In the genomic region with DNA sequence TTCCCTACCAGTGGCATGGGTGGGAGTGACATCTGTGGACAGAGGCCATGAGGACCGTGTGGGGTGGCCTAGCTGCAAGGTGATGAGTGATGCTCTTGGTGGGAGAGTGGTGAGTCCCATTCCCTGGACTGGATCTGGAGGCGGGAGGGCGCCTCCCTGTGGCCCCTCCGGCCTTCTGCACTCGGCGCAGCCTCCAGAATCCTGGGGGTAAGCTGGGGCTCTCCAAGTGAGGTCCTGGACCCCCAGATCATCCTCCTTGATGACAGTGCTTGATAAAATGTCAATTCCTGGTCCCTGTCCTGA, we compare ENCODE assay signal across 8 cellular contexts. TPM values are rescaled to one million over a fixed set of nuclear protein-coding genes. Genes with fewer than 3 reads are reported as not detected.
A peak's percentile ranks its signal among the peaks of the same experiment; 100 is the strongest.
DNase-seq lines count a peak whose midpoint lies in the region; ATAC-seq and TF ChIP-seq lines count a peak whose summit lies in the region.

No MANE protein-coding gene starts in this region.

- H3K27ac Mint-ChIP-seq in activated CD4-positive, alpha-beta memory T cell treated with anti-CD3 and anti-CD28 coated beads for 36 hours = no peak overlapping the region

- ATAC-seq in GM18907 (IDR thresholded peaks at IDR 0.05; ENCODE audit: unreplicated experiment) = no peak

- H3K4me1 Mint-ChIP-seq in activated CD4-positive, alpha-beta memory T cell treated with anti-CD3 and anti-CD28 coated beads for 36 hours (ENCODE audit: low read depth) = peaks cover 28% of the 10 kb centered on the region

- POLR2A ChIA-PET in activated CD4-positive, alpha-beta memory T cell treated with anti-CD3 and anti-CD28 coated beads for 36 hours (lab: Charles Lee) = no interaction called here

- peak overlapping the region; percentile 8 for H3K4me3 Mint-ChIP-seq in activated CD4-positive, alpha-beta memory T cell treated with anti-CD3 and anti-CD28 coated beads for 36 hours

- no peak overlapping the region for H3K4me3 ChIP-seq in GM06990 (replicated peaks; ENCODE audit: low read depth, low read length)

- no peaks in the 10 kb centered on the region for H3K27me3 Mint-ChIP-seq in activated CD4-positive, alpha-beta memory T cell treated with anti-CD3 and anti-CD28 coated beads for 36 hours

- H3K36me3 Mint-ChIP-seq in activated CD4-positive, alpha-beta memory T cell treated with anti-CD3 and anti-CD28 coated beads for 36 hours = no peaks in the 10 kb centered on the region

- CTCF ChIA-PET in activated CD4-positive, alpha-beta memory T cell treated with anti-CD3 and anti-CD28 coated beads for 36 hours (lab: Charles Lee) = interaction anchor here (1.5 to 1.7 kb wide), 2 partner anchors 16 to 20 kb away, joined by 3 to 4 read pairs; no protein-coding TSS in a partner anchor

- peak; percentile 62 for DNase-seq in AG08396 (ENCODE audit: low spot score)
- no peak for DNase-seq in GM06990 (ENCODE audit: extremely low read depth, insufficient read length)
- DNase-seq in activated CD4-positive, alpha-beta memory T cell treated with anti-CD3 and anti-CD28 coated beads for 36 hours = no peak
- peak; percentile 59 for DNase-seq in islet precursor cell
- DNase-seq in NCI-H187 treated with DMSO at 0.1 percent for 48 hours (lab: John Stamatoyannopoulos, UW) = no peak
- DNase-seq in medulla oblongata (ENCODE audit: extremely low spot score) = no peak
- no peak for DNase-seq in NCI-H2107 treated with DMSO at 0.1 percent for 48 hours (lab: John Stamatoyannopoulos, UW; ENCODE audit: unreplicated experiment)

- H3K27me3 ChIP-seq in GM06990 (replicated peaks; ENCODE audit: control insufficient read depth, insufficient read depth, low read length) = peaks cover 4% of the 10 kb centered on the region

- H3K9me3 Mint-ChIP-seq in activated CD4-positive, alpha-beta memory T cell treated with anti-CD3 and anti-CD28 coated beads for 36 hours = no peaks in the 10 kb centered on the region

- intact Hi-C loops in activated CD4-positive, alpha-beta memory T cell treated with anti-CD3 and anti-CD28 coated beads for 36 hours (cut with micrococcal nuclease) = no loop called here

- peak; percentile 19 for TF ChIP-seq CTCF in GM06990 (IDR thresholded peaks at IDR 0.05; ENCODE audit: insufficient read depth, low read length, poor library complexity, severe bottlenecking)

- no peaks in the 10 kb centered on the region for H3K36me3 ChIP-seq in GM06990 (ENCODE audit: control insufficient read depth, insufficient read depth, low read length)

RNA-seq across cellular contexts. Expression of gene PRR5, which starts 32.3 kb away (rescaled TPM):
- 10 to 100 TPM; 10.3 to 11.8 TPM for total RNA-seq in activated CD4-positive, alpha-beta memory T cell treated with anti-CD3 and anti-CD28 coated beads for 36 hours

Comparison
In these comparisons a context has a peak if more than half of its experiments do, and no peak if none do; other contexts are left out.
1. DNase-seq: peak in AG08396 (single experiment) and islet precursor cell (single experiment); none in GM06990 (single experiment), activated CD4-positive, alpha-beta memory T cell treated with anti-CD3 and anti-CD28 coated beads for 36 hours (single experiment), NCI-H187 treated with DMSO at 0.1 percent for 48 hours (single experiment), medulla oblongata (single experiment) and NCI-H2107 treated with DMSO at 0.1 percent for 48 hours (single experiment).